8 cellular contexts compared by ENCODE assay signal in genomic region chr9:3240651-3241268, GRCh38.
DNase-seq lines count a peak whose midpoint lies in the region; ATAC-seq and TF ChIP-seq lines count a peak whose summit lies in the region.

No MANE protein-coding gene starts in this region.

- CTCF ChIA-PET in Panc1 (lab: Charles Lee): interaction anchor here (0.6 kb wide), 2 partner anchors 201 to 375 kb away, joined by 6 read pairs; no protein-coding TSS in a partner anchor

- in situ Hi-C loops in Panc1 (cut with HindIII; ENCODE audit: low pct_unique_long_range_greater_than_20kb, low sequenced_read_pairs): no loop called here

- intact Hi-C loops in Panc1 (cut with micrococcal nuclease; ENCODE audit: unreplicated experiment) (no loop called here), testis (cut with DNase I; ENCODE audit: low total_unique reads) (loop anchor here (10.0 kb wide), 1 partner anchor 376 kb away; no protein-coding TSS in a partner anchor)

- 63 to 71% methylated on average over 3 of the region's 3 CpGs for WGBS in testis, 2 donors

- no peaks in the 10 kb centered on the region for H3K9me3 ChIP-seq in Panc1 (ENCODE audit: control insufficient read depth, insufficient read depth, low read depth, low read length)
- H3K9me3 ChIP-seq in testis: no peaks in the 10 kb centered on the region

- H3K27ac Mint-ChIP-seq in activated T-cell treated with anti-CD3 and anti-CD28 coated beads, Interleukin-2, amount 50 U/mL, for 72 hours: no peak overlapping the region

- H3K9me3 Mint-ChIP-seq in activated T-cell treated with anti-CD3 and anti-CD28 coated beads, Interleukin-2, amount 50 U/mL, for 72 hours: no peaks in the 10 kb centered on the region

- TF ChIP-seq CTCF in Panc1 (IDR thresholded peaks at IDR 0.05) (peak; percentile 66), fibroblast of the aortic adventitia (IDR thresholded peaks at IDR 0.05; ENCODE audit: insufficient read depth, low read length) (peak; percentile 84), testis (IDR thresholded peaks at IDR 0.05) (peak; percentile 48 to 66 (median 54))

- H3K36me3 ChIP-seq in Panc1 (ENCODE audit: control insufficient read depth, insufficient read depth, low read length) (no peaks in the 10 kb centered on the region), testis (ENCODE audit: low read depth, missing control alignments) (no peaks in the 10 kb centered on the region)

- ATAC-seq in GM21381 (IDR thresholded peaks at IDR 0.05; ENCODE audit: unreplicated experiment) (peak; percentile 91), Panc1 (peak; percentile 72; the same call in 1 of the 2 replicates)
- peak; percentile 73 to 79 for ATAC-seq in activated T-cell treated with anti-CD3 and anti-CD28 coated beads, Interleukin-2, amount 50 U/mL, for 72 hours (replicated peaks in 1 of 2)

- no TSS peak for BruUV-seq in Panc1 (replicated peaks; lab: Mats Ljungman, UMichigan)

- POLR2A ChIA-PET in Panc1 (lab: Charles Lee): no interaction called here

- H3K4me1 ChIP-seq in Panc1 (ENCODE audit: control insufficient read depth, insufficient read depth, low read length) (no peaks in the 10 kb centered on the region), testis (no peaks in the 10 kb centered on the region)

- H3K36me3 Mint-ChIP-seq in activated T-cell treated with anti-CD3 and anti-CD28 coated beads, Interleukin-2, amount 50 U/mL, for 72 hours (ENCODE audit: insufficient read depth in 2 of 2): no peaks in the 10 kb centered on the region

- peaks cover 15% of the 10 kb centered on the region for H3K4me1 Mint-ChIP-seq in activated T-cell treated with anti-CD3 and anti-CD28 coated beads, Interleukin-2, amount 50 U/mL, for 72 hours (ENCODE audit: low read depth)

- H3K4me3 ChIP-seq in Panc1 (ENCODE audit: low read depth in 2 of 2, low read length in 2 of 2) (no peak overlapping the region), fibroblast of the aortic adventitia (ENCODE audit: low read depth, low read length) (no peak overlapping the region), testis (no peak overlapping the region)

- DNase-seq in DMS79 (lab: John Stamatoyannopoulos, UW): peak; percentile 51
- peak; percentile 45 for DNase-seq in HPDE6-E6E7 (ENCODE audit: extremely low spot score)
- peak; percentile 45 for DNase-seq in Panc1 (ENCODE audit: low read depth, low spot score)
- DNase-seq in activated T-cell treated with anti-CD3 and anti-CD28 coated beads, Interleukin-2, amount 50 U/mL, for 72 hours: peak; percentile 58 to 66
- peak; percentile 67 for DNase-seq in fibroblast of the aortic adventitia (ENCODE audit: low read depth)
- DNase-seq in non-pigmented ciliary epithelial cell (ENCODE audit: low read depth): peak; percentile 23
- DNase-seq in testis: peak; percentile 78

- H3K27ac ChIP-seq in Panc1 (ENCODE audit: low read length) (no peak overlapping the region), testis (no peak overlapping the region)

- H3K4me3 Mint-ChIP-seq in activated T-cell treated with anti-CD3 and anti-CD28 coated beads, Interleukin-2, amount 50 U/mL, for 72 hours: no peak overlapping the region

- H3K27me3 Mint-ChIP-seq in activated T-cell treated with anti-CD3 and anti-CD28 coated beads, Interleukin-2, amount 50 U/mL, for 72 hours (ENCODE audit: low read depth): no peaks in the 10 kb centered on the region

- TF ChIP-seq POLR2A in testis (IDR thresholded peaks at IDR 0.05): no peak

- H3K27me3 ChIP-seq in Panc1 (ENCODE audit: control insufficient read depth, insufficient read depth, low read length): no peaks in the 10 kb centered on the region
- H3K27me3 ChIP-seq in testis: no peaks in the 10 kb centered on the region

Comparison
In these comparisons a context has a peak if more than half of its experiments do, and no peak if none do; other contexts are left out.
1. DNase-seq: peak in every context shown above with its lines; median percentile 78 in testis; 67 in fibroblast of the aortic adventitia; 62 in activated T-cell treated with anti-CD3 and anti-CD28 coated beads, Interleukin-2, amount 50 U/mL, for 72 hours; 51 in DMS79; 45 in HPDE6-E6E7; 45 in Panc1; 23 in non-pigmented ciliary epithelial cell.